ENCODE assay signal across 13 cellular contexts in the genomic region with DNA sequence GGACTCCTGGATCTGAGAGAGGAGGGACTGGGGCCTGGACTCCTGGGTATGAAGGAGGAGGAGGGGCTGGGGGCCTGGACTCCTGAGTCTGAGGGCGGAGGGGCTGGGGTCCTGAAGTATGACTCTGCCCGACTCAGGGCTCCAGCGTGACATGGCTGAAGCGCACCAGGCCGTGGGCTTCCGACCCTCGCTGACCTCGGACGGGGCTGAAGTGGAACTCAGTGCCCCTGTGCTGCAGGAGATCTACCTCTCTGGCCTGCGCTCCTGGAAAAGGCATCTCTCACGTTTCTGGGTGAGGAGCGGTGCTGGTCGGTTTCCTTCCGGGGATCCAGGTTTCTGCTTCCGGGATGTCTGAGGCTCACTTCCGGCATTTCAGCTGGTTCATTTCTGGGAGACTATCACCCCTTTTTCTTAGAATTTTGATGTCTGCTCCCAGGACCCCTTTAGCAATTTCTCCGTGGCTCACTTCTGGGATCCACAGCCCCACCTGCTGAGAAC. TPM values are rescaled to one million over a fixed set of nuclear protein-coding genes. Genes with fewer than 3 reads are reported as not detected.
DNase-seq lines count a peak whose midpoint lies in the region; ATAC-seq and TF ChIP-seq lines count a peak whose summit lies in the region.
"Had no signal": no experiment of that assay in that cellular context is flagged by ENCODE, and none has a peak within 500 bp of the region (broad histone marks: within the 10 kb centered on the region; RNA-seq: fewer than 3 reads in every experiment).

No MANE protein-coding gene starts in this region.

- no peak overlapping the region for H3K27ac ChIP-seq in CD4-positive, alpha-beta T cell (ENCODE audit: low read depth, low read length)
- H3K27ac ChIP-seq: left ventricle myocardium inferior, upper lobe of left lung, VCaP had no signal

- peaks cover 19% of the 10 kb centered on the region for H3K36me3 Mint-ChIP-seq in CD4-positive, alpha-beta T cell (ENCODE audit: low read depth)
- H3K36me3 Mint-ChIP-seq in endothelial cell (ENCODE audit: low read depth, unreplicated experiment): peaks cover 23% of the 10 kb centered on the region

- H3K27me3 ChIP-seq in CD4-positive, alpha-beta T cell (ENCODE audit: control insufficient read depth, insufficient read depth, low read length): peaks cover 15% of the 10 kb centered on the region
- H3K27me3 ChIP-seq in NT2/D1 (ENCODE audit: insufficient read depth, insufficient read length) (no peaks in the 10 kb centered on the region), neuron (ENCODE audit: insufficient read depth, low read length) (no peaks in the 10 kb centered on the region)

- no peak for ATAC-seq in CD4-positive, alpha-beta T cell (ENCODE audit: poor library complexity)
- ATAC-seq in HG02884 (IDR thresholded peaks at IDR 0.05; ENCODE audit: unreplicated experiment) (no peak), GM18868 (IDR thresholded peaks at IDR 0.05; ENCODE audit: unreplicated experiment) (no peak)

- POLR2A ChIA-PET in CD4-positive, alpha-beta T cell (lab: Charles Lee): no interaction called here

- CTCF ChIA-PET in CD4-positive, alpha-beta T cell (lab: Charles Lee): no interaction called here

- no peak overlapping the region for H2AFZ ChIP-seq in neuron (ENCODE audit: low read depth, low read length)

- no peak for DNase-seq in CD4-positive, alpha-beta T cell
- DNase-seq in NT2/D1 (ENCODE audit: low read depth, low spot score) (no peak), endothelial cell (ENCODE audit: low spot score) (no peak), NK-92 (lab: John Stamatoyannopoulos, UW; ENCODE audit: unreplicated experiment) (no peak), activated gamma-delta T cell treated with Interleukin-2 at 50 U/mL for 16 hours (no peak)
- DNase-seq: activated T-cell treated with anti-CD3 and anti-CD28 coated beads, Interleukin-2, amount 50 U/mL, for 4 hours; central memory CD4-positive, alpha-beta T cell; left ventricle myocardium inferior; upper lobe of left lung had no signal

- H3K4me3 ChIP-seq in NT2/D1 (ENCODE audit: insufficient read length, low read depth) (no peak overlapping the region), neuron (ENCODE audit: low read length) (peak overlapping the region; percentile 75)

- H3K4me1 Mint-ChIP-seq in CD4-positive, alpha-beta T cell (ENCODE audit: low read depth): peaks cover 21% of the 10 kb centered on the region
- peaks cover 33% of the 10 kb centered on the region for H3K4me1 Mint-ChIP-seq in endothelial cell (ENCODE audit: unreplicated experiment)

- peaks cover 25% of the 10 kb centered on the region for H3K27me3 Mint-ChIP-seq in CD4-positive, alpha-beta T cell
- peaks cover 26% of the 10 kb centered on the region for H3K27me3 Mint-ChIP-seq in endothelial cell (ENCODE audit: unreplicated experiment)

- no peaks in the 10 kb centered on the region for H3K9me3 ChIP-seq in CD4-positive, alpha-beta T cell (ENCODE audit: control insufficient read depth, low read length)
- no peaks in the 10 kb centered on the region for H3K9me3 ChIP-seq in NT2/D1 (ENCODE audit: insufficient read depth, low read length)
- H3K9me3 ChIP-seq in neuron (ENCODE audit: low read length): no peaks in the 10 kb centered on the region
- H3K9me3 ChIP-seq: left ventricle myocardium inferior, upper lobe of left lung had no signal

- H3K4me3 Mint-ChIP-seq in CD4-positive, alpha-beta T cell: peak overlapping the region; percentile 37
- peak overlapping the region; percentile 96 for H3K4me3 Mint-ChIP-seq in endothelial cell (ENCODE audit: unreplicated experiment)

- TF ChIP-seq CTCF in CD4-positive, alpha-beta T cell (IDR thresholded peaks at IDR 0.05): no peak
- TF ChIP-seq CTCF in endothelial cell (IDR thresholded peaks at IDR 0.05; ENCODE audit: unreplicated experiment): no peak

- no peaks in the 10 kb centered on the region for H3K9me3 Mint-ChIP-seq in CD4-positive, alpha-beta T cell
- no peaks in the 10 kb centered on the region for H3K9me3 Mint-ChIP-seq in endothelial cell (ENCODE audit: unreplicated experiment)
- H3K9me3 Mint-ChIP-seq: activated T-cell treated with anti-CD3 and anti-CD28 coated beads, Interleukin-2, amount 50 U/mL, for 4 hours had no signal

- peaks cover 26% of the 10 kb centered on the region for H3K36me3 ChIP-seq in NT2/D1 (ENCODE audit: insufficient read depth, insufficient read length, low read length)
- H3K36me3 ChIP-seq in neuron (ENCODE audit: insufficient read depth, low read length): peaks cover 21% of the 10 kb centered on the region

- intact Hi-C loops in CD4-positive, alpha-beta T cell (cut with DNase I, micrococcal nuclease): no loop called here

- H3K27ac Mint-ChIP-seq in CD4-positive, alpha-beta T cell: no peak overlapping the region
- peak overlapping the region; percentile 8 for H3K27ac Mint-ChIP-seq in endothelial cell (ENCODE audit: unreplicated experiment)

- H3K4me1 ChIP-seq in NT2/D1 (ENCODE audit: insufficient read depth, insufficient read length): peaks cover 19% of the 10 kb centered on the region
- peaks cover 19% of the 10 kb centered on the region for H3K4me1 ChIP-seq in neuron (ENCODE audit: insufficient read depth, low read length)

- H3K9ac ChIP-seq in NT2/D1 (ENCODE audit: insufficient read length, low read depth): peak overlapping the region; percentile 64

RNA-seq across cellular contexts. Expression of a gene that starts 1.2 kb away (rescaled TPM):
- total RNA-seq in CD4-positive, alpha-beta T cell: under 1 TPM; 0.47 to 0.59 TPM
- 94.1 TPM for total RNA-seq in endothelial cell (ENCODE audit: unreplicated experiment)

RNA-seq across cellular contexts. Expression of a gene that starts 2.8 kb away (rescaled TPM):
- 1 to 10 TPM; 2.1 to 2.5 TPM for total RNA-seq in CD4-positive, alpha-beta T cell
- 5.3 TPM for total RNA-seq in endothelial cell (ENCODE audit: unreplicated experiment)

RNA-seq across cellular contexts. Expression of a gene that starts 15.1 kb away (rescaled TPM):
- 10 to 100 TPM; 41.5 to 46.4 TPM for total RNA-seq in CD4-positive, alpha-beta T cell
- total RNA-seq in endothelial cell (ENCODE audit: unreplicated experiment): 175 TPM

RNA-seq across cellular contexts. Expression of a gene that starts 26.4 kb away (rescaled TPM):
- 10 to 100 TPM in 1 of 2 experiments, 1 to 10 TPM in 1; 9.9 to 11.3 TPM for total RNA-seq in CD4-positive, alpha-beta T cell
- 50.1 TPM for total RNA-seq in endothelial cell (ENCODE audit: unreplicated experiment)

RNA-seq across cellular contexts. Expression of a gene that starts 26.5 kb away (rescaled TPM):
- total RNA-seq in CD4-positive, alpha-beta T cell: 100 to 1,000 TPM; 109 to 119 TPM
- total RNA-seq in endothelial cell (ENCODE audit: unreplicated experiment): 76.1 TPM

Comparison
In these comparisons a context has a peak if more than half of its experiments do, and no peak if none do; other contexts are left out.
1. RNA of a gene that starts 1.2 kb away (total RNA-seq): 94.1 TPM in endothelial cell (single experiment); 0.47 to 0.59 TPM in CD4-positive, alpha-beta T cell; every median in the first group is over 10 times any median in the second.